ENCODE assay signal across 8 cellular contexts in genomic region chr3:122247087-122247824, GRCh38.
DNase-seq lines count a peak whose midpoint lies in the region; ATAC-seq and TF ChIP-seq lines count a peak whose summit lies in the region.
"Had no signal": no experiment of that assay in that cellular context is flagged by ENCODE, and none has a peak within 500 bp of the region (broad histone marks: within the 10 kb centered on the region; RNA-seq: fewer than 3 reads in every experiment).

No MANE protein-coding gene starts in this region.

- no peak for TF ChIP-seq CTCF in neural progenitor cell (IDR thresholded peaks at IDR 0.05)

- no peaks in the 10 kb centered on the region for H3K36me3 ChIP-seq in neural progenitor cell

- H4K20me1 ChIP-seq in neural progenitor cell (ENCODE audit: low read depth): no peaks in the 10 kb centered on the region

- H3K9me3 Mint-ChIP-seq in stimulated activated effector memory CD8-positive, alpha-beta T cell treated with anti-CD3 and anti-CD28 coated beads, Interleukin-12 subunit alpha, Interleukin-12 subunit beta, amount 100 ng/mL, for 72 hours: no peaks in the 10 kb centered on the region
- no peaks in the 10 kb centered on the region for H3K9me3 Mint-ChIP-seq in neural progenitor cell

- peaks cover 4% of the 10 kb centered on the region for H3K27me3 Mint-ChIP-seq in neural progenitor cell (ENCODE audit: insufficient read depth, low read depth)

- H3K79me2 ChIP-seq in neural progenitor cell (ENCODE audit: low read depth): no peaks in the 10 kb centered on the region

- no peak overlapping the region for H2AFZ ChIP-seq in neural progenitor cell (replicated peaks)

- H3K9me3 ChIP-seq in right cardiac atrium (ENCODE audit: control insufficient read depth, low read length): no peaks in the 10 kb centered on the region
- no peaks in the 10 kb centered on the region for H3K9me3 ChIP-seq in neural progenitor cell (ENCODE audit: low read depth)

- intact Hi-C loops in right cardiac atrium (cut with DNase I): no loop called here

- peak; percentile 2 for ATAC-seq in GM19463 (IDR thresholded peaks at IDR 0.05; ENCODE audit: unreplicated experiment)
- ATAC-seq in right cardiac atrium: peak; percentile 31 to 59
- ATAC-seq in stimulated activated effector memory CD8-positive, alpha-beta T cell treated with anti-CD3 and anti-CD28 coated beads, Interleukin-12 subunit alpha, Interleukin-12 subunit beta, amount 100 ng/mL, for 72 hours: peak; percentile 34

- H3K4me2 ChIP-seq in neural progenitor cell: no peak overlapping the region

- H3K9ac ChIP-seq in neural progenitor cell: no peak overlapping the region

- H3K4me1 ChIP-seq in right cardiac atrium (ENCODE audit: control insufficient read depth, insufficient read depth, low read length) (no peaks in the 10 kb centered on the region), neural progenitor cell (no peaks in the 10 kb centered on the region)

- H3K4me1 Mint-ChIP-seq in stimulated activated effector memory CD8-positive, alpha-beta T cell treated with anti-CD3 and anti-CD28 coated beads, Interleukin-12 subunit alpha, Interleukin-12 subunit beta, amount 100 ng/mL, for 72 hours: peaks cover 12% of the 10 kb centered on the region
- peaks cover 5% of the 10 kb centered on the region for H3K4me1 Mint-ChIP-seq in neural progenitor cell

- 60% methylated on average over 8 of the region's 8 CpGs for WGBS in right cardiac atrium

- no peak overlapping the region for H3K4me3 ChIP-seq in right cardiac atrium (ENCODE audit: low read length)
- H3K4me3 ChIP-seq in neural progenitor cell: no peak overlapping the region

- no peaks in the 10 kb centered on the region for H3K36me3 Mint-ChIP-seq in stimulated activated effector memory CD8-positive, alpha-beta T cell treated with anti-CD3 and anti-CD28 coated beads, Interleukin-12 subunit alpha, Interleukin-12 subunit beta, amount 100 ng/mL, for 72 hours
- H3K36me3 Mint-ChIP-seq in neural progenitor cell: no peaks in the 10 kb centered on the region

- H3K27ac ChIP-seq in right cardiac atrium (ENCODE audit: low read length) (peak overlapping the region; percentile 28), neural progenitor cell (no peak overlapping the region)

- no peaks in the 10 kb centered on the region for H3K27me3 ChIP-seq in right cardiac atrium (ENCODE audit: control insufficient read depth, insufficient read depth)
- H3K27me3 ChIP-seq in neural progenitor cell: peaks cover 16% of the 10 kb centered on the region

- H3K27ac Mint-ChIP-seq in stimulated activated effector memory CD8-positive, alpha-beta T cell treated with anti-CD3 and anti-CD28 coated beads, Interleukin-12 subunit alpha, Interleukin-12 subunit beta, amount 100 ng/mL, for 72 hours: peak overlapping the region; percentile 47
- H3K27ac Mint-ChIP-seq in neural progenitor cell: no peak overlapping the region

- H3K4me3 Mint-ChIP-seq in stimulated activated effector memory CD8-positive, alpha-beta T cell treated with anti-CD3 and anti-CD28 coated beads, Interleukin-12 subunit alpha, Interleukin-12 subunit beta, amount 100 ng/mL, for 72 hours: no peak overlapping the region
- no peak overlapping the region for H3K4me3 Mint-ChIP-seq in neural progenitor cell

- no peaks in the 10 kb centered on the region for H3F3A ChIP-seq in neural progenitor cell (ENCODE audit: low read depth)

- DNase-seq in NOMO-1 treated with dmso at 0.1 percent for 144 hours (lab: John Stamatoyannopoulos, UW; ENCODE audit: unreplicated experiment) (peak; percentile 53), right cardiac atrium (no peak), NCI-H1092 (lab: John Stamatoyannopoulos, UW) (no peak), epidermal melanocyte (ENCODE audit: insufficient read length, low spot score) (no peak), neural progenitor cell (ENCODE audit: low spot score) (no peak)
- no peak for DNase-seq in stimulated activated effector memory CD8-positive, alpha-beta T cell treated with anti-CD3 and anti-CD28 coated beads, Interleukin-12 subunit alpha, Interleukin-12 subunit beta, amount 100 ng/mL, for 72 hours (ENCODE audit: low spot score in 2 of 2)
- DNase-seq: effector CD4-positive, alpha-beta T cell had no signal
